ENCODE assay signal across 9 cellular contexts in the genomic region with DNA sequence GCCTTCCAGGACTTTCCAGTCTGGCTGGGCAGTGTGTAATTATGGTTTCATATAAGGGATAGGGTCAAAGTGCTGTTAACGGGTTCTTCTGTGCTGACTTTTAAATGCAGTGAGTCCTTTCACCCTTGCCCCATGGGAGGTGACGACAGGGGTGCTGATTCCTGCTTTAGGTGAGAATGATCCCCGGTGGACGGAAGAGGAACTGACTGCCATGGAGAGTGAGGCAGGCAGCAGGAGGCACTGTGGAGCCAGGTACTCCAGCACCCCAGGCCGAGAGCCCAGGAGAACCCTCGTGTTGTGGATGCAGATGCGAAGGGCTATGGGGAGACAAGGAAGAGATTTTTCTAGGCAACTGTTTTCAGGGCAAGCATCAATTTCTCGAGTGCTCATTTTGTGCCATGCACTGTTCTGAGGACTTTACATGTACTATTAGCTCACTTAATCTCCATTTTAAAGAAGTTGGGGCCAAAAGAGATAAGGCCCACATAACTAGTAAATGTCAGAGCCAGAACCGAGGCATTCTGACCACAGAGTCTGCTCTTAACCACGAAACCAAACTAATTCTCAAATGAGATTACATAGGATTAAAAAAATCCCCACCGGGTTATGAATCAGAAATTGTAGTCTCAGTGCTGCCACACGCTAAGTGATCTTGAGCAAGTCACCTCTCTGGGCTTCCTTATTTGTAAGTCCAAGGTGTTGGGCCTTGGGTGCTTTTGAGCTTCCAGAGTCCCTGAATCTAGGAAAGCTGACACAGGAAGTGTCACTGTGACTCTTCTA. TPM values are rescaled to one million over a fixed set of nuclear protein-coding genes. Genes with fewer than 3 reads are reported as not detected.
DNase-seq lines count a peak whose midpoint lies in the region; ATAC-seq and TF ChIP-seq lines count a peak whose summit lies in the region.
"Had no signal": no experiment of that assay in that cellular context is flagged by ENCODE, and none has a peak within 500 bp of the region (broad histone marks: within the 10 kb centered on the region; RNA-seq: fewer than 3 reads in every experiment).

No MANE protein-coding gene starts in this region.

- peaks cover 14% of the 10 kb centered on the region for H3K36me3 Mint-ChIP-seq in activated T-cell treated with anti-CD3 and anti-CD28 coated beads, Interleukin-2, amount 50 U/mL, for 24 hours (ENCODE audit: low read depth)
- peaks cover 19% of the 10 kb centered on the region for H3K36me3 Mint-ChIP-seq in Calu3 (ENCODE audit: insufficient read depth, unreplicated experiment)

- peak; percentile 37 for TF ChIP-seq CTCF in HL-60 (IDR thresholded peaks at IDR 0.05; ENCODE audit: insufficient read depth, low read length)
- TF ChIP-seq CTCF in Calu3 (IDR thresholded peaks at IDR 0.05; ENCODE audit: unreplicated experiment), result no peak

- DNase-seq in AG20443 (ENCODE audit: low spot score), result peak; percentile 11
- DNase-seq in HL-60 (ENCODE audit: low read depth in 1 of 2, low spot score in 1 of 2), result no peak
- peak; percentile 47 for DNase-seq in activated T-cell treated with anti-CD3 and anti-CD28 coated beads, Interleukin-2, amount 50 U/mL, for 24 hours
- DNase-seq in iris pigment epithelial cell (ENCODE audit: low read depth), result peak; percentile 62
- no peak for DNase-seq in Calu3
- no peak for DNase-seq in GF-D8 (lab: John Stamatoyannopoulos, UW)
- DNase-seq in kidney glomerular epithelial cell (lab: John Stamatoyannopoulos, UW), result no peak

- intact Hi-C loops in Calu3 (cut with micrococcal nuclease; ENCODE audit: unreplicated experiment), result no loop called here

- no peaks in the 10 kb centered on the region for H3K27me3 ChIP-seq in HL-60 (ENCODE audit: insufficient read depth, poor library complexity, severe bottlenecking)
- H3K27me3 ChIP-seq: breast epithelium had no signal

- ATAC-seq in GM21723 (IDR thresholded peaks at IDR 0.05; ENCODE audit: unreplicated experiment), result no peak

- H3K27ac Mint-ChIP-seq in activated T-cell treated with anti-CD3 and anti-CD28 coated beads, Interleukin-2, amount 50 U/mL, for 24 hours, result peak overlapping the region; percentile 62
- H3K27ac Mint-ChIP-seq in Calu3 (ENCODE audit: unreplicated experiment), result no peak overlapping the region

- H3K27ac ChIP-seq in HL-60 (replicated peaks), result peak overlapping the region; percentile 14; the same call in 1 of the 2 replicates

- CTCF ChIA-PET in Calu3 (lab: Charles Lee), result interaction anchor here (0.6 to 1.4 kb wide), 3 partner anchors 72 to 186 kb away, joined by 3 to 6 read pairs (median 3); no protein-coding TSS in a partner anchor

- H3K4me3 Mint-ChIP-seq in activated T-cell treated with anti-CD3 and anti-CD28 coated beads, Interleukin-2, amount 50 U/mL, for 24 hours, result peak overlapping the region; percentile 16
- no peak overlapping the region for H3K4me3 Mint-ChIP-seq in Calu3 (ENCODE audit: low read depth, unreplicated experiment)

- no TSS peak for BruUV-seq in Calu3 (replicated peaks; lab: Mats Ljungman, UMichigan)

- H3K4me3 ChIP-seq in HL-60 (replicated peaks; ENCODE audit: insufficient read depth, low read length), result no peak overlapping the region
- H3K4me3 ChIP-seq: breast epithelium had no signal

- no peaks in the 10 kb centered on the region for H3K9me3 Mint-ChIP-seq in activated T-cell treated with anti-CD3 and anti-CD28 coated beads, Interleukin-2, amount 50 U/mL, for 24 hours
- H3K9me3 Mint-ChIP-seq in Calu3 (ENCODE audit: low read depth, unreplicated experiment), result no peaks in the 10 kb centered on the region

- no peaks in the 10 kb centered on the region for H3K27me3 Mint-ChIP-seq in activated T-cell treated with anti-CD3 and anti-CD28 coated beads, Interleukin-2, amount 50 U/mL, for 24 hours
- H3K27me3 Mint-ChIP-seq in Calu3 (ENCODE audit: unreplicated experiment), result no peaks in the 10 kb centered on the region

- peaks cover 38% of the 10 kb centered on the region for H3K4me1 Mint-ChIP-seq in activated T-cell treated with anti-CD3 and anti-CD28 coated beads, Interleukin-2, amount 50 U/mL, for 24 hours (ENCODE audit: low read depth)
- H3K4me1 Mint-ChIP-seq in Calu3 (ENCODE audit: low read depth, unreplicated experiment), result peaks cover 37% of the 10 kb centered on the region

RNA-seq across cellular contexts. Expression of a gene that starts 28.2 kb away (rescaled TPM):
- total RNA-seq in Calu3 (2022), result 9.1 and 10.4 TPM in 2 replicates

RNA-seq across cellular contexts. Expression of a gene that starts 30.3 kb away (rescaled TPM):
- total RNA-seq in Calu3 (2022), result 28.8 and 30.8 TPM in 2 replicates

Comparison
In these comparisons a context has a peak if more than half of its experiments do, and no peak if none do; other contexts are left out.
1. DNase-seq: peak in AG20443 (single experiment), activated T-cell treated with anti-CD3 and anti-CD28 coated beads, Interleukin-2, amount 50 U/mL, for 24 hours (single experiment) and iris pigment epithelial cell (single experiment); none in HL-60 (0 of 2), Calu3 (single experiment), GF-D8 (single experiment) and kidney glomerular epithelial cell (single experiment).